In the genomic region with DNA sequence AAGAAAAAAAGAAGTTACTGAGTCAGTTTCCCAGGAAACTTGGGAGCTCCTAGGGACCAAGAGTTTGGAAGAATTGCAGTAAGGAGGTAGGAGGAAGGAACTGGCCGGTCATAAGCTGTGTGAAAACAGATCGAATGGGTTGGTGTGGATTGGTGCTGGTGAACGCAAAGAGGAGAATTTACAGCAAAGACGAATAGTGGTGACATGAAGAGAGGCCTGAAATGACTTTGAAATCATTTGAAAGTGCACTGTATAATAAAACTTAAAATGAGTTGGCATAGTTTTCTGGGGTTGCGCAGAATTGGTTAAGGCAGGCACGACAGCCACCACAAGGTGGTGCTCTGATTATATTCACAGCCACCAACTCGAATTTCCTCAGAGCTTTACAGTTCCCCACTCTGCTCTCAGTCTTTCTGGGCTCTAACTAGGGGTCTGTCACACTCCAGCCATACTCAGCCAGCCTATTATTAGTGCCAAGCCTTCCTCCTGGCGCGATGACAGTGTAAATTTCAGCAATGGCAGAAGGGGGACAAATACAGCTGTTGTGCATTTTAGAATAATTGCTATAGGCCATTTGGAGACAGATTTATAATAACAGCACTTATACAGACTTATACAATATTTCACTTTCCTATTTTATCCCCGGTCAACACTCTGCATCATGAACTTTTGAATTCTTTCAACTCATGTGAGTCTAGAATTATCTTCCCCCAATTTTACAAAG, we compare ENCODE assay signal across 9 cellular contexts. TPM values are rescaled to one million over a fixed set of nuclear protein-coding genes. Genes with fewer than 3 reads are reported as not detected.
DNase-seq lines count a peak whose midpoint lies in the region; ATAC-seq and TF ChIP-seq lines count a peak whose summit lies in the region.
"Had no signal": no experiment of that assay in that cellular context is flagged by ENCODE, and none has a peak within 500 bp of the region (broad histone marks: within the 10 kb centered on the region; RNA-seq: fewer than 3 reads in every experiment).

No MANE protein-coding gene starts in this region.

- no peak overlapping the region for H3K4me3 ChIP-seq in left lung

- H3K27me3 ChIP-seq in left lung = no peaks in the 10 kb centered on the region

- H3K9me3 ChIP-seq in left lung = no peaks in the 10 kb centered on the region

- TF ChIP-seq EP300 in Ishikawa (IDR thresholded peaks at IDR 0.05; ENCODE audit: borderline replicate concordance) = no peak

- peak; percentile 74 for TF ChIP-seq RAD21 in Ishikawa (IDR thresholded peaks at IDR 0.05; ENCODE audit: low read depth)

- intact Hi-C loops in left lung (cut with DNase I) = loop anchor here in 1 of 2 donors (10.0 kb wide), 1 partner anchor 368 kb away; no protein-coding TSS in a partner anchor

- H3K4me3 Mint-ChIP-seq in central memory CD8-positive, alpha-beta T cell = no peak overlapping the region

- peak; percentile 64 to 86 for TF ChIP-seq CTCF in left lung (IDR thresholded peaks at IDR 0.05)

- H3K36me3 Mint-ChIP-seq in central memory CD8-positive, alpha-beta T cell (ENCODE audit: insufficient read depth) = no peaks in the 10 kb centered on the region
- H3K36me3 Mint-ChIP-seq: CD8-positive, alpha-beta memory T cell had no signal

- peaks cover 5% of the 10 kb centered on the region for H3K4me1 Mint-ChIP-seq in central memory CD8-positive, alpha-beta T cell

- H3K27ac Mint-ChIP-seq in central memory CD8-positive, alpha-beta T cell (ENCODE audit: low read depth) = no peak overlapping the region
- H3K27ac Mint-ChIP-seq: CD8-positive, alpha-beta memory T cell had no signal

- peak; percentile 94 for ATAC-seq in SK-N-SH treated with all-trans-retinoic acid at 6 μM for 48 hours
- ATAC-seq in central memory CD8-positive, alpha-beta T cell (replicated peaks; ENCODE audit: extremely low read depth, poor library complexity, severe bottlenecking) = peak; percentile 64
- peak; percentile 89 for ATAC-seq in left lung
- ATAC-seq in HG03565 (IDR thresholded peaks at IDR 0.05; ENCODE audit: unreplicated experiment) = no peak

- H3K27me3 Mint-ChIP-seq in central memory CD8-positive, alpha-beta T cell = no peaks in the 10 kb centered on the region

- DNase-seq in NCI-H2107 treated with DMSO at 0.1 percent for 48 hours (lab: John Stamatoyannopoulos, UW; ENCODE audit: unreplicated experiment) (peak; percentile 53), NCI-H2107 (lab: John Stamatoyannopoulos, UW) (no peak), left lung (no peak), superior temporal gyrus (ENCODE audit: extremely low spot score) (peak; percentile 81)
- no peak for DNase-seq in central memory CD8-positive, alpha-beta T cell (ENCODE audit: low spot score in 2 of 2)

- no peaks in the 10 kb centered on the region for H3K36me3 ChIP-seq in left lung

- H3K9me3 Mint-ChIP-seq in central memory CD8-positive, alpha-beta T cell = no peaks in the 10 kb centered on the region
- H3K9me3 Mint-ChIP-seq: CD8-positive, alpha-beta memory T cell had no signal

- H3K27ac ChIP-seq in left lung = no peak overlapping the region

- H3K4me1 ChIP-seq in left lung = no peaks in the 10 kb centered on the region

TF ChIP-seq in Ishikawa, 13 proteins besides CTCF, POLR2A, EP300 and RAD21 (continues in another document):
- no peak for TF ChIP-seq YY1 (IDR thresholded peaks at IDR 0.05; ENCODE audit: low read depth)
- TF ChIP-seq EGR1 (IDR thresholded peaks at IDR 0.05) = no peak
- TF ChIP-seq, protein P1, sequence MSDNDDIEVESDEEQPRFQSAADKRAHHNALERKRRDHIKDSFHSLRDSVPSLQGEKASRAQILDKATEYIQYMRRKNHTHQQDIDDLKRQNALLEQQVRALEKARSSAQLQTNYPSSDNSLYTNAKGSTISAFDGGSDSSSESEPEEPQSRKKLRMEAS (IDR thresholded peaks at IDR 0.05) = no peak
- no peak for TF ChIP-seq TEAD4 (IDR thresholded peaks at IDR 0.05)
- TF ChIP-seq NFIC (IDR thresholded peaks at IDR 0.05) = no peak
- TF ChIP-seq CEBPB (IDR thresholded peaks at IDR 0.05) = no peak
- TF ChIP-seq FOXM1 (IDR thresholded peaks at IDR 0.05; ENCODE audit: borderline replicate concordance, low read depth) = no peak
- TF ChIP-seq, protein P2, sequence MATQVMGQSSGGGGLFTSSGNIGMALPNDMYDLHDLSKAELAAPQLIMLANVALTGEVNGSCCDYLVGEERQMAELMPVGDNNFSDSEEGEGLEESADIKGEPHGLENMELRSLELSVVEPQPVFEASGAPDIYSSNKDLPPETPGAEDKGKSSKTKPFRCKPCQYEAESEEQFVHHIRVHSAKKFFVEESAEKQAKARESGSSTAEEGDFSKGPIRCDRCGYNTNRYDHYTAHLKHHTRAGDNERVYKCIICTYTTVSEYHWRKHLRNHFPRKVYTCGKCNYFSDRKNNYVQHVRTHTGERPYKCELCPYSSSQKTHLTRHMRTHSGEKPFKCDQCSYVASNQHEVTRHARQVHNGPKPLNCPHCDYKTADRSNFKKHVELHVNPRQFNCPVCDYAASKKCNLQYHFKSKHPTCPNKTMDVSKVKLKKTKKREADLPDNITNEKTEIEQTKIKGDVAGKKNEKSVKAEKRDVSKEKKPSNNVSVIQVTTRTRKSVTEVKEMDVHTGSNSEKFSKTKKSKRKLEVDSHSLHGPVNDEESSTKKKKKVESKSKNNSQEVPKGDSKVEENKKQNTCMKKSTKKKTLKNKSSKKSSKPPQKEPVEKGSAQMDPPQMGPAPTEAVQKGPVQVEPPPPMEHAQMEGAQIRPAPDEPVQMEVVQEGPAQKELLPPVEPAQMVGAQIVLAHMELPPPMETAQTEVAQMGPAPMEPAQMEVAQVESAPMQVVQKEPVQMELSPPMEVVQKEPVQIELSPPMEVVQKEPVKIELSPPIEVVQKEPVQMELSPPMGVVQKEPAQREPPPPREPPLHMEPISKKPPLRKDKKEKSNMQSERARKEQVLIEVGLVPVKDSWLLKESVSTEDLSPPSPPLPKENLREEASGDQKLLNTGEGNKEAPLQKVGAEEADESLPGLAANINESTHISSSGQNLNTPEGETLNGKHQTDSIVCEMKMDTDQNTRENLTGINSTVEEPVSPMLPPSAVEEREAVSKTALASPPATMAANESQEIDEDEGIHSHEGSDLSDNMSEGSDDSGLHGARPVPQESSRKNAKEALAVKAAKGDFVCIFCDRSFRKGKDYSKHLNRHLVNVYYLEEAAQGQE (IDR thresholded peaks at IDR 0.05; ENCODE audit: low read depth) = no peak
- TF ChIP-seq TAF1 (IDR thresholded peaks at IDR 0.05; ENCODE audit: low read depth) = no peak
- TF ChIP-seq, protein P3, sequence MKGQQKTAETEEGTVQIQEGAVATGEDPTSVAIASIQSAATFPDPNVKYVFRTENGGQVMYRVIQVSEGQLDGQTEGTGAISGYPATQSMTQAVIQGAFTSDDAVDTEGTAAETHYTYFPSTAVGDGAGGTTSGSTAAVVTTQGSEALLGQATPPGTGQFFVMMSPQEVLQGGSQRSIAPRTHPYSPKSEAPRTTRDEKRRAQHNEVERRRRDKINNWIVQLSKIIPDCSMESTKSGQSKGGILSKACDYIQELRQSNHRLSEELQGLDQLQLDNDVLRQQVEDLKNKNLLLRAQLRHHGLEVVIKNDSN (IDR thresholded peaks at IDR 0.05) = no peak
- TF ChIP-seq TCF12 (IDR thresholded peaks at IDR 0.05; ENCODE audit: low read depth) = no peak

TF ChIP-seq in SK-N-SH treated with all-trans-retinoic acid at 6 μM for 48 hours, 23 proteins besides CTCF, POLR2A, EP300 and RAD21:
- TF ChIP-seq BACH2 (CRISPR knock-in tag; IDR thresholded peaks at IDR 0.05; ENCODE audit: borderline replicate concordance) = no peak
- TF ChIP-seq, protein P4, sequence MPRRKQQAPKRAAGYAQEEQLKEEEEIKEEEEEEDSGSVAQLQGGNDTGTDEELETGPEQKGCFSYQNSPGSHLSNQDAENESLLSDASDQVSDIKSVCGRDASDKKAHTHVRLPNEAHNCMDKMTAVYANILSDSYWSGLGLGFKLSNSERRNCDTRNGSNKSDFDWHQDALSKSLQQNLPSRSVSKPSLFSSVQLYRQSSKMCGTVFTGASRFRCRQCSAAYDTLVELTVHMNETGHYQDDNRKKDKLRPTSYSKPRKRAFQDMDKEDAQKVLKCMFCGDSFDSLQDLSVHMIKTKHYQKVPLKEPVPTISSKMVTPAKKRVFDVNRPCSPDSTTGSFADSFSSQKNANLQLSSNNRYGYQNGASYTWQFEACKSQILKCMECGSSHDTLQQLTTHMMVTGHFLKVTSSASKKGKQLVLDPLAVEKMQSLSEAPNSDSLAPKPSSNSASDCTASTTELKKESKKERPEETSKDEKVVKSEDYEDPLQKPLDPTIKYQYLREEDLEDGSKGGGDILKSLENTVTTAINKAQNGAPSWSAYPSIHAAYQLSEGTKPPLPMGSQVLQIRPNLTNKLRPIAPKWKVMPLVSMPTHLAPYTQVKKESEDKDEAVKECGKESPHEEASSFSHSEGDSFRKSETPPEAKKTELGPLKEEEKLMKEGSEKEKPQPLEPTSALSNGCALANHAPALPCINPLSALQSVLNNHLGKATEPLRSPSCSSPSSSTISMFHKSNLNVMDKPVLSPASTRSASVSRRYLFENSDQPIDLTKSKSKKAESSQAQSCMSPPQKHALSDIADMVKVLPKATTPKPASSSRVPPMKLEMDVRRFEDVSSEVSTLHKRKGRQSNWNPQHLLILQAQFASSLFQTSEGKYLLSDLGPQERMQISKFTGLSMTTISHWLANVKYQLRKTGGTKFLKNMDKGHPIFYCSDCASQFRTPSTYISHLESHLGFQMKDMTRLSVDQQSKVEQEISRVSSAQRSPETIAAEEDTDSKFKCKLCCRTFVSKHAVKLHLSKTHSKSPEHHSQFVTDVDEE (CRISPR knock-in tag; IDR thresholded peaks at IDR 0.05) = no peak

RNA-seq across cellular contexts. Expression of a gene that starts 8.3 kb away (rescaled TPM):
- total RNA-seq in left lung = not detected
- total RNA-seq: CD8-positive, alpha-beta memory T cell had no signal

RNA-seq across cellular contexts. Expression of a gene that starts 20.9 kb away (rescaled TPM):
- total RNA-seq in left lung = 10 to 100 TPM; 21.7 TPM

Comparison
In these comparisons a context has a peak if more than half of its experiments do, and no peak if none do; other contexts are left out.
1. DNase-seq: peak in NCI-H2107 treated with DMSO at 0.1 percent for 48 hours (single experiment) and superior temporal gyrus (single experiment); none in NCI-H2107 (single experiment), central memory CD8-positive, alpha-beta T cell (0 of 2) and left lung (0 of 2).